30 cellular contexts compared by ENCODE assay signal in genomic region chr3:1700650-1701049, GRCh38.
"Had no signal": no experiment of that assay in that cellular context is flagged by ENCODE, and none has a peak within 500 bp of the region (broad histone marks: within the 10 kb centered on the region; RNA-seq: fewer than 3 reads in every experiment).

No MANE protein-coding gene starts in this region.

- H3K4me1 ChIP-seq: SJCRH30 had no signal

- ATAC-seq: activated CD8-positive, alpha-beta T cell treated with anti-CD3 and anti-CD28 coated beads for 36 hours; activated T-cell treated with anti-CD3 and anti-CD28 coated beads, Interleukin-2, amount 50 U/mL, for 72 hours; activated T-helper 17 cell treated with anti-CD3 and anti-CD28 coated beads, Interleukin-2, amount 50 U/mL, for 72 hours had no signal

- H3K27me3 ChIP-seq: cardiac muscle cell, SJCRH30 had no signal

- H3K9me3 Mint-ChIP-seq: activated CD4-positive, alpha-beta T cell treated with anti-CD3 and anti-CD28 coated beads, Interleukin-2, amount 10 ng/mL, durations not matched to agents 24 days and 14 days; activated CD8-positive, alpha-beta T cell treated with anti-CD3 and anti-CD28 coated beads for 36 hours; activated T-helper 17 cell treated with anti-CD3 and anti-CD28 coated beads, Interleukin-2, amount 50 U/mL, for 72 hours had no signal

- H3K4me3 Mint-ChIP-seq: activated CD4-positive, alpha-beta T cell treated with anti-CD3 and anti-CD28 coated beads, Interleukin-2, amount 10 ng/mL, durations not matched to agents 24 days and 14 days; activated CD8-positive, alpha-beta T cell treated with anti-CD3 and anti-CD28 coated beads for 36 hours; activated naive CD8-positive, alpha-beta T cell treated with anti-CD3 and anti-CD28 coated beads for 36 hours; activated T-cell treated with anti-CD3 and anti-CD28 coated beads, Interleukin-2, amount 50 U/mL, for 72 hours; activated T-helper 17 cell treated with anti-CD3 and anti-CD28 coated beads, Interleukin-2, amount 50 U/mL, for 72 hours; central memory CD8-positive, alpha-beta T cell had no signal

- H3K27me3 Mint-ChIP-seq: activated CD4-positive, alpha-beta T cell treated with anti-CD3 and anti-CD28 coated beads, Interleukin-2, amount 10 ng/mL, durations not matched to agents 24 days and 14 days; activated CD8-positive, alpha-beta T cell treated with anti-CD3 and anti-CD28 coated beads for 36 hours; activated naive CD8-positive, alpha-beta T cell treated with anti-CD3 and anti-CD28 coated beads for 36 hours; activated T-helper 17 cell treated with anti-CD3 and anti-CD28 coated beads, Interleukin-2, amount 50 U/mL, for 72 hours; central memory CD8-positive, alpha-beta T cell had no signal

- H3K4me3 ChIP-seq: cardiac muscle cell, SJCRH30, SK-N-MC had no signal

- H3K9me3 ChIP-seq: SJCRH30 had no signal

- H3K27ac Mint-ChIP-seq: activated CD4-positive, alpha-beta T cell treated with anti-CD3 and anti-CD28 coated beads, Interleukin-2, amount 10 ng/mL, durations not matched to agents 24 days and 14 days; activated CD8-positive, alpha-beta T cell treated with anti-CD3 and anti-CD28 coated beads for 36 hours; activated naive CD8-positive, alpha-beta T cell treated with anti-CD3 and anti-CD28 coated beads for 36 hours; activated T-cell treated with anti-CD3 and anti-CD28 coated beads, Interleukin-2, amount 50 U/mL, for 72 hours; activated T-helper 17 cell treated with anti-CD3 and anti-CD28 coated beads, Interleukin-2, amount 50 U/mL, for 72 hours had no signal

- H3K36me3 ChIP-seq: cardiac muscle cell, SJCRH30 had no signal

- H3K4me1 Mint-ChIP-seq: activated CD4-positive, alpha-beta T cell treated with anti-CD3 and anti-CD28 coated beads, Interleukin-2, amount 10 ng/mL, durations not matched to agents 24 days and 14 days; activated naive CD8-positive, alpha-beta T cell treated with anti-CD3 and anti-CD28 coated beads for 36 hours; activated T-helper 17 cell treated with anti-CD3 and anti-CD28 coated beads, Interleukin-2, amount 50 U/mL, for 72 hours; central memory CD8-positive, alpha-beta T cell had no signal

- H3K27ac ChIP-seq: cardiac muscle cell, SJCRH30, SK-N-MC had no signal

- H3K36me3 Mint-ChIP-seq: activated naive CD8-positive, alpha-beta T cell treated with anti-CD3 and anti-CD28 coated beads for 36 hours had no signal

- DNase-seq: activated CD4-positive, alpha-beta T cell treated with anti-CD3 and anti-CD28 coated beads, Interleukin-2, amount 10 ng/mL, durations not matched to agents 24 days and 14 days; activated CD4-positive, alpha-beta T cell treated with anti-CD3 and anti-CD28 coated beads, Interleukin-2, amount 50 U/mL, for 4 hours; activated CD8-positive, alpha-beta T cell treated with anti-CD3 and anti-CD28 coated beads for 36 hours; activated effector memory CD4-positive, alpha-beta T cell treated with anti-CD3 and anti-CD28 coated beads, Interleukin-2, amount 50 U/mL, for 16 hours; activated naive CD4-positive, alpha-beta T cell; activated naive CD4-positive, alpha-beta T cell treated with anti-CD3 and anti-CD28 coated beads, Interleukin-2, amount 50 U/mL, for 16 hours; activated naive CD8-positive, alpha-beta T cell treated with anti-CD3 and anti-CD28 coated beads for 36 hours; activated T-cell treated with anti-CD3 and anti-CD28 coated beads, Interleukin-2, amount 50 U/mL, for 1 hour; activated T-cell treated with anti-CD3 and anti-CD28 coated beads, Interleukin-2, amount 50 U/mL, for 72 hours; amniotic stem cell; aorta; Karpas-422; KBM-7; NCI-H1048; NCI-H1105 treated with DMSO at 0.1 percent for 48 hours; NCI-H1436; NCI-H1694; NCI-H1930; NCI-H2081 treated with DMSO at 0.1 percent for 48 hours; NCI-H345; NCI-H524 treated with DMSO at 0.1 percent for 48 hours; NCI-H748 treated with DMSO at 0.1 percent for 48 hours; OCI-M1; SHP77; T1000 had no signal
